ENCODE assay signal across 8 cellular contexts in genomic region chr3:9791790-9792404, GRCh38. TPM values are rescaled to one million over a fixed set of nuclear protein-coding genes. Genes with fewer than 3 reads are reported as not detected.
DNase-seq lines count a peak whose midpoint lies in the region; ATAC-seq and TF ChIP-seq lines count a peak whose summit lies in the region.

No MANE protein-coding gene starts in this region.

- peak overlapping the region; percentile 90 to 100 (median 99) for H3K27ac Mint-ChIP-seq in CD8-positive, alpha-beta memory T cell
- H3K27ac Mint-ChIP-seq in endothelial cell (ENCODE audit: unreplicated experiment) (peak overlapping the region; percentile 99), osteocyte (ENCODE audit: unreplicated experiment) (peak overlapping the region; percentile 100)

- H3K4me1 ChIP-seq in CD8-positive, alpha-beta memory T cell (ENCODE audit: insufficient read depth, low read length), result peaks cover 63% of the 10 kb centered on the region
- H3K4me1 ChIP-seq in NT2/D1 (ENCODE audit: insufficient read depth, insufficient read length), result no peaks in the 10 kb centered on the region

- peak overlapping the region; percentile 97 for H3K27ac ChIP-seq in CD8-positive, alpha-beta memory T cell (ENCODE audit: low read depth, low read length)

- no peaks in the 10 kb centered on the region for H3K9me3 Mint-ChIP-seq in CD8-positive, alpha-beta memory T cell
- H3K9me3 Mint-ChIP-seq in endothelial cell (ENCODE audit: unreplicated experiment) (no peaks in the 10 kb centered on the region), osteocyte (ENCODE audit: unreplicated experiment) (no peaks in the 10 kb centered on the region)

- peaks cover 12 to 66% (median 22%) of the 10 kb centered on the region in 3 donors for H3K36me3 Mint-ChIP-seq in CD8-positive, alpha-beta memory T cell
- H3K36me3 Mint-ChIP-seq in endothelial cell (ENCODE audit: low read depth, unreplicated experiment), result peaks cover 29% of the 10 kb centered on the region
- peaks cover 29% of the 10 kb centered on the region for H3K36me3 Mint-ChIP-seq in osteocyte (ENCODE audit: unreplicated experiment)

- H3K4me1 Mint-ChIP-seq in CD8-positive, alpha-beta memory T cell, result peaks cover 48 to 75% (median 64%) of the 10 kb centered on the region in 3 donors
- H3K4me1 Mint-ChIP-seq in endothelial cell (ENCODE audit: unreplicated experiment), result peaks cover 20% of the 10 kb centered on the region
- peaks cover 28% of the 10 kb centered on the region for H3K4me1 Mint-ChIP-seq in osteocyte (ENCODE audit: unreplicated experiment)

- no peaks in the 10 kb centered on the region for H3K9me3 ChIP-seq in CD8-positive, alpha-beta memory T cell (ENCODE audit: low read length)
- no peaks in the 10 kb centered on the region for H3K9me3 ChIP-seq in NT2/D1 (ENCODE audit: insufficient read depth, low read length)

- H3K27me3 Mint-ChIP-seq in CD8-positive, alpha-beta memory T cell, result peaks cover 0 to 1% of the 10 kb centered on the region in 2 donors
- peaks cover 16% of the 10 kb centered on the region for H3K27me3 Mint-ChIP-seq in endothelial cell (ENCODE audit: unreplicated experiment)
- no peaks in the 10 kb centered on the region for H3K27me3 Mint-ChIP-seq in osteocyte (ENCODE audit: unreplicated experiment)

- peak overlapping the region; percentile 88 for H3K4me3 ChIP-seq in CD8-positive, alpha-beta memory T cell (ENCODE audit: low read length)
- H3K4me3 ChIP-seq in NT2/D1 (ENCODE audit: insufficient read length, low read depth), result peak overlapping the region; percentile 93

- TF ChIP-seq CTCF in endothelial cell (IDR thresholded peaks at IDR 0.05; ENCODE audit: unreplicated experiment), result no peak
- TF ChIP-seq CTCF in osteocyte (IDR thresholded peaks at IDR 0.05), result no peak
- TF ChIP-seq CTCF in GM13976 (IDR thresholded peaks at IDR 0.05; ENCODE audit: borderline replicate concordance, control extremely low read depth, extremely low read depth, insufficient read depth, missing control alignments), result no peak

- in situ Hi-C loops in GM13976 (cut with MboI; ENCODE audit: low sequenced_read_pairs, unreplicated experiment), result no loop called here

- POLR2A ChIA-PET in CD8-positive, alpha-beta memory T cell (lab: Charles Lee), result interaction anchor here (0.5 to 3.0 kb wide), 12 partner anchors 10 to 456 kb away, joined by 3 to 37 read pairs (median 7); partner anchors contain the start of genes BRPF1, CRELD1, JAGN1 and MTMR14

- no peak for DNase-seq in CD8-positive, alpha-beta memory T cell
- DNase-seq in NT2/D1 (ENCODE audit: low read depth, low spot score), result no peak
- DNase-seq in endothelial cell (ENCODE audit: low spot score), result no peak
- no peak for DNase-seq in osteocyte (ENCODE audit: extremely low spot score, unreplicated experiment)
- DNase-seq in stimulated activated CD4-positive, alpha-beta T cell treated with anti-CD3 and anti-CD28 coated beads, Interleukin-2, amount 100 ng/mL, for 48 hours, result no peak
- DNase-seq in GM13976 (ENCODE audit: low spot score), result no peak
- DNase-seq in GM19238 (ENCODE audit: insufficient read length, low spot score), result no peak

- peak overlapping the region; percentile 87 for H3K9ac ChIP-seq in NT2/D1 (ENCODE audit: insufficient read length, low read depth)

- H3K4me3 Mint-ChIP-seq in CD8-positive, alpha-beta memory T cell, result peak overlapping the region; percentile 95 to 99 (median 97)
- H3K4me3 Mint-ChIP-seq in endothelial cell (ENCODE audit: unreplicated experiment) (peak overlapping the region; percentile 85), osteocyte (ENCODE audit: unreplicated experiment) (peak overlapping the region; percentile 95)

- peaks cover 25% of the 10 kb centered on the region for H3K36me3 ChIP-seq in CD8-positive, alpha-beta memory T cell (ENCODE audit: insufficient read depth, low read length)
- peaks cover 58% of the 10 kb centered on the region for H3K36me3 ChIP-seq in NT2/D1 (ENCODE audit: insufficient read depth, insufficient read length, low read length)

- no peaks in the 10 kb centered on the region for H3K27me3 ChIP-seq in CD8-positive, alpha-beta memory T cell (ENCODE audit: insufficient read depth, low read length, poor library complexity, severe bottlenecking)
- no peaks in the 10 kb centered on the region for H3K27me3 ChIP-seq in NT2/D1 (ENCODE audit: insufficient read depth, insufficient read length)

- CTCF ChIA-PET in CD8-positive, alpha-beta memory T cell (lab: Charles Lee), result interaction anchor here (0.8 to 1.2 kb wide), 11 partner anchors 10 to 141 kb away, joined by 3 to 8 read pairs (median 4); partner anchors contain the start of genes CRELD1, OGG1 and TTLL3

- no peak for ATAC-seq in HG03571 (IDR thresholded peaks at IDR 0.05; ENCODE audit: unreplicated experiment)

RNA-seq across cellular contexts. Expression of gene TADA3, which starts 0.4 kb away (rescaled TPM):
- total RNA-seq in CD8-positive, alpha-beta memory T cell, result 10 to 100 TPM; 57.0 to 58.8 TPM
- 64.4 TPM for polyA plus RNA-seq in CD8-positive, alpha-beta memory T cell
- total RNA-seq in endothelial cell (ENCODE audit: unreplicated experiment) (35.4 TPM), osteocyte (63.4 and 66.0 TPM in 2 replicates)

RNA-seq across cellular contexts. Expression of gene ARPC4, which starts 1.0 kb away (rescaled TPM):
- total RNA-seq in CD8-positive, alpha-beta memory T cell, result 100 to 1,000 TPM; 309 to 319 TPM
- polyA plus RNA-seq in CD8-positive, alpha-beta memory T cell, result 277 TPM
- total RNA-seq in endothelial cell (ENCODE audit: unreplicated experiment) (203 TPM), osteocyte (140 and 142 TPM in 2 replicates)

RNA-seq across cellular contexts. Expression of gene TTLL3, which starts 18.2 kb away (rescaled TPM):
- 10 to 100 TPM; 18.8 to 19.1 TPM for total RNA-seq in CD8-positive, alpha-beta memory T cell
- 3.8 TPM for polyA plus RNA-seq in CD8-positive, alpha-beta memory T cell
- total RNA-seq in endothelial cell (ENCODE audit: unreplicated experiment) (34.4 TPM), osteocyte (53.6 and 54.8 TPM in 2 replicates)

RNA-seq across cellular contexts. Expression of gene CAMK1, which starts 22.1 kb away (rescaled TPM):
- 10 to 100 TPM; 27.0 to 27.4 TPM for total RNA-seq in CD8-positive, alpha-beta memory T cell
- polyA plus RNA-seq in CD8-positive, alpha-beta memory T cell, result 2.9 TPM
- total RNA-seq in endothelial cell (ENCODE audit: unreplicated experiment) (6.0 TPM), osteocyte (8.8 and 10.7 TPM in 2 replicates)

RNA-seq across cellular contexts. Expression of gene OGG1, which starts 42.1 kb away (rescaled TPM):
- 10 to 100 TPM; 30.5 to 32.1 TPM for total RNA-seq in CD8-positive, alpha-beta memory T cell
- 25.8 TPM for polyA plus RNA-seq in CD8-positive, alpha-beta memory T cell
- total RNA-seq in endothelial cell (ENCODE audit: unreplicated experiment), result 22.2 TPM
- 34.8 and 37.9 TPM in 2 replicates for total RNA-seq in osteocyte
